Comparison of ENCODE assay signal across 1 cellular context in genomic region chr6:70396163-70396562, GRCh38.
TF ChIP-seq lines count a peak whose summit lies in the region.

No MANE protein-coding gene starts in this region.

TF ChIP-seq in HCT116, 20 proteins besides CTCF, POLR2A, EP300 and RAD21 (continued from another document):
- TF ChIP-seq REST (IDR thresholded peaks at IDR 0.05; ENCODE audit: low read depth) (no peak), ZFX (IDR thresholded peaks at IDR 0.05) (no peak), EGR1 (IDR thresholded peaks at IDR 0.05; ENCODE audit: low read depth) (no peak), TCF7L2 (IDR thresholded peaks at IDR 0.05; ENCODE audit: borderline replicate concordance, extremely low read depth, insufficient read depth, insufficient read length) (no peak), CEBPB (IDR thresholded peaks at IDR 0.05; ENCODE audit: low read depth) (no peak), SRF (IDR thresholded peaks at IDR 0.05; ENCODE audit: low read depth) (no peak), ZBTB33 (IDR thresholded peaks at IDR 0.05; ENCODE audit: extremely low read depth, insufficient replicate concordance, low read length) (no peak), MAX (IDR thresholded peaks at IDR 0.05) (no peak), POLR2AphosphoS5 (IDR thresholded peaks at IDR 0.05; ENCODE audit: low read depth, low read length) (no peak), JUND (IDR thresholded peaks at IDR 0.05) (no peak), FOSL1 (IDR thresholded peaks at IDR 0.05; ENCODE audit: low read depth) (no peak), ELF1 (IDR thresholded peaks at IDR 0.05; ENCODE audit: borderline replicate concordance, low read depth) (no peak), CBX3 (IDR thresholded peaks at IDR 0.05; ENCODE audit: low read depth) (no peak), YY1 (IDR thresholded peaks at IDR 0.05; ENCODE audit: extremely low read depth, insufficient replicate concordance, low read depth, low read length) (no peak), EZH2 (IDR thresholded peaks at IDR 0.05) (no peak), SP1 (IDR thresholded peaks at IDR 0.05; ENCODE audit: low read depth) (no peak), ZNF274 (IDR thresholded peaks at IDR 0.05; ENCODE audit: low read depth, low read length) (no peak), ATF3 (IDR thresholded peaks at IDR 0.05) (no peak)
